9 cellular contexts compared by ENCODE assay signal in the genomic region with DNA sequence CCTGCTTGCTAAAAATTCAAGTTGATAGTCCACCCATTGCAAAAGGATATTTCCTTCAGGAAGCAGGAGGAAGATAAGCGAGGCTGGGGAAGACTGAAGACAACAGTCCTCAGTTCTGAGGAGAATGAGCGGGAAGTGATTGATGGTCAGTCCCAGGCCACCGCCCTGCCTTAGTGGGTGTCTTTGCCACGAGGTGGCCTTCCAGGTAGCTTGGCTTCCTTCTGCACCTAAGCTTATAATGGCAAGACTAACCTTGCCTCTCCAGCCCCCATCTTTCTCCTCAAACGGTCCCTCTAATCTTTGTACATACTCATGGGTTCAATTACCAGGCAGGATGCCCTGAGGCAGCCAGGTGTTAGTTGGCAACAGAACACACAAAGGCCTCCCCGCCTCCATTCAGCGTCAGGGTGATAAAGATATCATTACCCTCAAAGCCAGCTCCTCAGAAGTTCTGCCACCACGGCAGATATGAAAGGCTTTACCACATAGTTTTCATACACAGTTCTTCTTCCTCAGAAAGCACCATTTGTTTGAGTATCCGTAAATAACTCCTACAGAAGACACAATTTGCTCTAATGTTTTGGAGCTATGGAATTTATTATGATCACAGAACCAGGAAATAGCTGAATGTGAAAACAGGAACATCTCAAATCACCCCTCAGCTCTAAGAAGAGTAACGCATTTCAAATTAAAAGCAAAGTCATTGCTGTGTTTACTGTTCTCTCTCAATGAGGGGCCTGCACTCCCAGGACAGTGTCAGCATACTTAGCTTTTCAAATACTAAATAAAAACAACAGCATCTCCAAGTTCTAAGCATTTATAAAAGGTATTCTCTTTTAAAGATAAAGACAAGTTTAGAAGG.
DNase-seq lines count a peak whose midpoint lies in the region; ATAC-seq, FAIRE-seq and TF ChIP-seq lines count a peak whose summit lies in the region.
"Had no signal": no experiment of that assay in that cellular context is flagged by ENCODE, and none has a peak within 500 bp of the region (broad histone marks: within the 10 kb centered on the region; RNA-seq: fewer than 3 reads in every experiment).

No MANE protein-coding gene starts in this region.

- H4K20me1 ChIP-seq in endothelial cell of umbilical vein (replicated peaks; ENCODE audit: control insufficient read depth, extremely low read depth, insufficient read depth, low read length) = no peaks in the 10 kb centered on the region

- TF ChIP-seq POLR2A in Peyer's patch (IDR thresholded peaks at IDR 0.05) (no peak), endothelial cell of umbilical vein (IDR thresholded peaks at IDR 0.05; ENCODE audit: low read depth, low read length) (no peak)

- no peaks in the 10 kb centered on the region for H3K9me1 ChIP-seq in endothelial cell of umbilical vein (replicated peaks; ENCODE audit: control insufficient read depth, extremely low read depth, insufficient read depth, low read length)

- no peak overlapping the region for H3K4me3 ChIP-seq in Peyer's patch
- no peak overlapping the region for H3K4me3 ChIP-seq in endothelial cell of umbilical vein (replicated peaks in 1 of 3; ENCODE audit: insufficient read depth in 1 of 3, low read depth in 1 of 3, low read length in 3 of 3)
- H3K4me3 ChIP-seq in brain microvascular endothelial cell (ENCODE audit: low read depth, low read length) = no peak overlapping the region
- H3K4me3 ChIP-seq: skin epidermis had no signal

- CTCF ChIA-PET in endothelial cell of umbilical vein (lab: Charles Lee) = interaction anchor here (0.7 to 10.1 kb wide), 28 partner anchors 10 to 579 kb away, joined by 3 to 234 read pairs (median 5); partner anchors contain the start of gene ATXN1

- H3K4me1 ChIP-seq in Peyer's patch = peaks cover 0 to 26% (median 2%) of the 10 kb centered on the region in 4 donors
- peaks cover 6% of the 10 kb centered on the region for H3K4me1 ChIP-seq in endothelial cell of umbilical vein (ENCODE audit: control insufficient read depth, extremely low read depth, insufficient read depth, low read length)

- peak overlapping the region in 2 of 4 donors; percentile 4 to 43 for H3K27ac ChIP-seq in Peyer's patch
- H3K27ac ChIP-seq in endothelial cell of umbilical vein (ENCODE audit: insufficient read depth, low read depth, low read length) = no peak overlapping the region
- H3K27ac ChIP-seq in brain microvascular endothelial cell = no peak overlapping the region

- no peak overlapping the region for H2AFZ ChIP-seq in endothelial cell of umbilical vein (ENCODE audit: low read depth, low read length)

- no peak overlapping the region for H3K9ac ChIP-seq in endothelial cell of umbilical vein (replicated peaks; ENCODE audit: extremely low read depth, insufficient read depth, low read length)

- BruUV-seq in endothelial cell of umbilical vein (replicated peaks; lab: Mats Ljungman, UMichigan) = no TSS peak

- dilution Hi-C loops in endothelial cell of umbilical vein (cut with MboI; ENCODE audit: extremely low pct_ligation_motif_present, low sequenced_read_pairs) = no loop called here

- TF ChIP-seq CTCF in Peyer's patch (IDR thresholded peaks at IDR 0.05) (no peak), endothelial cell of umbilical vein (IDR thresholded peaks at IDR 0.05; ENCODE audit: extremely low read depth in 1 of 2, insufficient read depth in 1 of 2, low read depth in 1 of 2, low read length in 2 of 2) (no peak), brain microvascular endothelial cell (IDR thresholded peaks at IDR 0.05; ENCODE audit: low read depth, low read length, missing control alignments) (no peak)

- no peaks in the 10 kb centered on the region for H3K79me2 ChIP-seq in endothelial cell of umbilical vein (ENCODE audit: control insufficient read depth, insufficient read depth, low read length)

- DNase-seq in Peyer's patch (peak in 2 of 3 donors; percentile 52 to 59), endothelial cell of umbilical vein (ENCODE audit: low read depth, low spot score) (peak; percentile 50), brain microvascular endothelial cell (no peak), NK-92 (lab: John Stamatoyannopoulos, UW; ENCODE audit: unreplicated experiment) (no peak), occipital lobe (lab: John Stamatoyannopoulos, UW) (no peak), mucosa of gallbladder (ENCODE audit: low spot score) (no peak)

- intact Hi-C loops in endothelial cell of umbilical vein (cut with micrococcal nuclease) = loop anchor here (1.0 to 5.0 kb wide), 7 partner anchors 155 to 575 kb away; no protein-coding TSS in a partner anchor

- no peaks in the 10 kb centered on the region for H3K36me3 ChIP-seq in Peyer's patch
- no peaks in the 10 kb centered on the region for H3K36me3 ChIP-seq in endothelial cell of umbilical vein (ENCODE audit: control insufficient read depth in 2 of 2, extremely low read depth in 1 of 2, insufficient read depth in 2 of 2, low read length in 2 of 2)
- no peaks in the 10 kb centered on the region for H3K36me3 ChIP-seq in brain microvascular endothelial cell (replicated peaks)

- in situ Hi-C loops in brain microvascular endothelial cell (cut with HindIII; ENCODE audit: low pct_ligation_motif_present, low sequenced_read_pairs) = no loop called here

- H3K4me2 ChIP-seq in endothelial cell of umbilical vein (ENCODE audit: insufficient read depth, low read length) = no peak overlapping the region

- ATAC-seq in GM18502 (IDR thresholded peaks at IDR 0.05; ENCODE audit: poor library complexity, unreplicated experiment) = peak; percentile 65
- peak; percentile 60 for ATAC-seq in HG02588 (IDR thresholded peaks at IDR 0.05; ENCODE audit: unreplicated experiment)

- H3K27me3 ChIP-seq in Peyer's patch (no peaks in the 10 kb centered on the region), endothelial cell of umbilical vein (ENCODE audit: control insufficient read depth in 2 of 2, insufficient read depth in 2 of 2, low read length in 2 of 2) (no peaks in the 10 kb centered on the region), brain microvascular endothelial cell (replicated peaks) (no peaks in the 10 kb centered on the region)

- FAIRE-seq in endothelial cell of umbilical vein (lab: Jason Lieb, UNC) = peak; percentile 35

- POLR2A ChIA-PET in endothelial cell of umbilical vein (lab: Charles Lee) = no interaction called here

- no peaks in the 10 kb centered on the region for H3K9me3 ChIP-seq in Peyer's patch
- no peaks in the 10 kb centered on the region for H3K9me3 ChIP-seq in endothelial cell of umbilical vein (replicated peaks; ENCODE audit: control insufficient read depth, insufficient read depth, low read length)

TF ChIP-seq in endothelial cell of umbilical vein, 7 proteins besides CTCF, POLR2A, EP300 and RAD21:
- TF ChIP-seq FOS (IDR thresholded peaks at IDR 0.05; ENCODE audit: borderline replicate concordance, insufficient read depth, low read length) (no peak), MYC (IDR thresholded peaks at IDR 0.05; ENCODE audit: low read depth, low read length) (no peak), GATA2 (IDR thresholded peaks at IDR 0.05; ENCODE audit: insufficient read depth, insufficient read length, low read depth, low read length) (no peak), POLR2AphosphoS5 (IDR thresholded peaks at IDR 0.05; ENCODE audit: insufficient read depth, low read depth, low read length) (no peak), EZH2 (IDR thresholded peaks at IDR 0.05; ENCODE audit: borderline replicate concordance, low read depth, low read length, severe bottlenecking) (no peak), JUN (IDR thresholded peaks at IDR 0.05; ENCODE audit: borderline replicate concordance, insufficient read depth, insufficient read length, low read depth) (no peak)
- TF ChIP-seq, protein P1, sequence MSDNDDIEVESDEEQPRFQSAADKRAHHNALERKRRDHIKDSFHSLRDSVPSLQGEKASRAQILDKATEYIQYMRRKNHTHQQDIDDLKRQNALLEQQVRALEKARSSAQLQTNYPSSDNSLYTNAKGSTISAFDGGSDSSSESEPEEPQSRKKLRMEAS (IDR thresholded peaks at IDR 0.05; ENCODE audit: insufficient read depth, insufficient read length) = no peak

Comparison
In these comparisons a context has a peak if more than half of its experiments do, and no peak if none do; other contexts are left out.
1. DNase-seq: peak in Peyer's patch (2 of 3) and endothelial cell of umbilical vein (single experiment); none in brain microvascular endothelial cell (single experiment), NK-92 (single experiment), occipital lobe (single experiment) and mucosa of gallbladder (single experiment).